Comparison of ENCODE assay signal across 10 cellular contexts in the genomic region with DNA sequence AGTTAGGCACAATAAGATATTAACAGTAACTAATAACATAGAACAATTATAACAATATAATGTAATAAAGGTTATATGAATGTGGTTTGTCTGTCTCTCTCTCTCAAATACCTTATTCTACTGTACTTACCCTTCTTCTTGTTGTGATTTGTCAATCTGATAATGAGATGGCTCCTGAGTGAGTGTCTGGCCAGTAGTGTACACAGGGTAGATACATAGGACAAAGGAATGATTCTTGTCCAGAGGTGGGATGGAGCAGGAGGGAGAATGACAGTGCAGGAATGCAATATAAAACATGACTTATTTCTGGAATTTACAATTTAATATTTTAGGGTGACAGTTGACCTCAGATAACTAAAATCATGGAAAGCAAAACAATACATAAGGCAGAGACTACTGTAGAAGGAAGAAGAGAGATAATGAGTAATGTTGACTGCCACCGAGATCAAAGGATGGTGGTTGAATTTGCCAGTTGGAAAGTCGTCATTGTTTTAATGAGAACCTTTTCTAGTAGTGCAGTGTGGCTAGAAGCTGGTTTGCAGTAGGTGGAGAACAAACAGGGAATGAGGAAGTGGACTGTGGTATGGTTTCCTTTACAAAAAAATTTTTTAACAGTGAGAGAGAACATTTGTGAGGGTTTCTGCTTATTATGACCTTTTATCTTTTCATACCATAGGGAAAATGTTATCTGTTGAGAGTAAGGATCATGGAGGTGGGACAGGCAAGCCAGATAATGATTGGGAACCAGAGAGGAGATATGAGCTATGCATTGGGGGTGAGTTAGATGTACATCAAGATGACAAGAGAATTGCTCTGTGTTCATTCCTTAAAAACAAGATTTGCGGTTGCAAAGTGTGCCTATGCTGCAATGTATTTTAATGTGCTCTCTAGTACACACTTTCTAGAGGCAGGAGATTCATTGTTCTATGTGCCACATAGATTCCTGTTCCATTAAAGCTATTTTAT.
DNase-seq lines count a peak whose midpoint lies in the region; ATAC-seq and TF ChIP-seq lines count a peak whose summit lies in the region.
"Had no signal": no experiment of that assay in that cellular context is flagged by ENCODE, and none has a peak within 500 bp of the region (broad histone marks: within the 10 kb centered on the region; RNA-seq: fewer than 3 reads in every experiment).

No MANE protein-coding gene starts in this region.

- 63% methylated on average over 3 of the region's 3 CpGs for WGBS in smooth muscle cell (ENCODE audit: low lambda C conversion rate)
- WGBS in aorta, 2 donors, result 66 to 68% methylated on average over 3 of the region's 3 CpGs

- no peaks in the 10 kb centered on the region for H4K20me1 ChIP-seq in smooth muscle cell (ENCODE audit: low read depth)

- peak; percentile 6 for DNase-seq in activated T-cell treated with anti-CD3 and anti-CD28 coated beads for 24 hours (ENCODE audit: low read depth)
- no peak for DNase-seq in activated T-cell treated with anti-CD3 and anti-CD28 coated beads, Interleukin-2, amount 50 U/mL, for 48 hours
- DNase-seq in activated CD8-positive, alpha-beta T cell treated with anti-CD3 and anti-CD28 coated beads, Interleukin-2, amount 10 ng/mL, durations not matched to agents 7 days and 5 days, result peak; percentile 58
- no peak for DNase-seq in smooth muscle cell (lab: John Stamatoyannopoulos, UW; ENCODE audit: unreplicated experiment)
- DNase-seq in hippocampal formation (lab: John Stamatoyannopoulos, UW), result no peak
- no peak for DNase-seq in GM20000 (ENCODE audit: low spot score)
- DNase-seq in aorta, result no peak
- DNase-seq: SJCRH30 had no signal

- H3K36me3 Mint-ChIP-seq in activated CD8-positive, alpha-beta T cell treated with anti-CD3 and anti-CD28 coated beads, Interleukin-2, amount 10 ng/mL, durations not matched to agents 7 days and 5 days (ENCODE audit: low read depth), result no peaks in the 10 kb centered on the region
- H3K36me3 Mint-ChIP-seq: neural progenitor cell had no signal

- H3K27ac ChIP-seq in smooth muscle cell (ENCODE audit: low read depth) (peak overlapping the region; percentile 48), aorta (ENCODE audit: low read depth in 1 of 2, low read length in 2 of 2) (no peak overlapping the region)
- H3K27ac ChIP-seq: neural progenitor cell, SJCRH30 had no signal

- no peak overlapping the region for H2AFZ ChIP-seq in smooth muscle cell (ENCODE audit: low read depth)
- H2AFZ ChIP-seq: neural progenitor cell had no signal

- intact Hi-C loops in aorta (cut with DNase I), result no loop called here

- H3K27me3 ChIP-seq in smooth muscle cell (ENCODE audit: low read depth), result no peaks in the 10 kb centered on the region
- no peaks in the 10 kb centered on the region for H3K27me3 ChIP-seq in aorta (ENCODE audit: control insufficient read depth in 1 of 2, insufficient read depth in 2 of 2, low read length in 1 of 2)
- H3K27me3 ChIP-seq: neural progenitor cell, SJCRH30 had no signal

- no peak for TF ChIP-seq CTCF in smooth muscle cell (IDR thresholded peaks at IDR 0.05; ENCODE audit: borderline replicate concordance, insufficient read depth, poor library complexity, severe bottlenecking)
- TF ChIP-seq CTCF in GM20000 (IDR thresholded peaks at IDR 0.05; ENCODE audit: extremely low read depth, missing control alignments), result no peak

- H3K4me2 ChIP-seq in smooth muscle cell, result no peak overlapping the region
- H3K4me2 ChIP-seq: neural progenitor cell had no signal

- peaks cover 6% of the 10 kb centered on the region for H3K9me3 Mint-ChIP-seq in activated CD8-positive, alpha-beta T cell treated with anti-CD3 and anti-CD28 coated beads, Interleukin-2, amount 10 ng/mL, durations not matched to agents 7 days and 5 days (ENCODE audit: insufficient read depth)
- H3K9me3 Mint-ChIP-seq: neural progenitor cell had no signal

- H3K36me3 ChIP-seq in smooth muscle cell (ENCODE audit: low read depth) (no peaks in the 10 kb centered on the region), aorta (ENCODE audit: control insufficient read depth in 1 of 2, insufficient read depth in 2 of 2, low read length in 1 of 2) (no peaks in the 10 kb centered on the region)
- H3K36me3 ChIP-seq: neural progenitor cell, SJCRH30 had no signal

- POLR2A ChIA-PET in activated CD8-positive, alpha-beta T cell treated with anti-CD3 and anti-CD28 coated beads, Interleukin-2, amount 10 ng/mL, durations not matched to agents 7 days and 5 days (lab: Charles Lee), result interaction anchor here (0.6 to 1.0 kb wide), 3 partner anchors 306 to 458 kb away, joined by 3 read pairs; a partner anchor contains a TSS

- ATAC-seq in HG03442 (IDR thresholded peaks at IDR 0.05; ENCODE audit: unreplicated experiment), result peak; percentile 59
- ATAC-seq in activated CD8-positive, alpha-beta T cell treated with anti-CD3 and anti-CD28 coated beads, Interleukin-2, amount 10 ng/mL, durations not matched to agents 7 days and 5 days, result peak; percentile 84
- no peak for ATAC-seq in aorta (ENCODE audit: low FRiP score)

- peak overlapping the region; percentile 4 for H3K9ac ChIP-seq in smooth muscle cell (ENCODE audit: low read depth)
- H3K9ac ChIP-seq: neural progenitor cell had no signal

- H3K4me1 Mint-ChIP-seq in activated CD8-positive, alpha-beta T cell treated with anti-CD3 and anti-CD28 coated beads, Interleukin-2, amount 10 ng/mL, durations not matched to agents 7 days and 5 days (ENCODE audit: low read depth), result peaks cover 25% of the 10 kb centered on the region

- CTCF ChIA-PET in activated CD8-positive, alpha-beta T cell treated with anti-CD3 and anti-CD28 coated beads, Interleukin-2, amount 10 ng/mL, durations not matched to agents 7 days and 5 days (lab: Charles Lee), result interaction anchor here (1.2 to 1.4 kb wide), 2 partner anchors 109 to 458 kb away, joined by 5 read pairs; a partner anchor contains a TSS

- no peaks in the 10 kb centered on the region for H3F3A ChIP-seq in smooth muscle cell (ENCODE audit: low read depth)

- H3K4me3 ChIP-seq in smooth muscle cell, result no peak overlapping the region
- no peak overlapping the region for H3K4me3 ChIP-seq in aorta (ENCODE audit: low read length in 2 of 2)
- H3K4me3 ChIP-seq: neural progenitor cell, SJCRH30 had no signal

- H3K4me1 ChIP-seq in smooth muscle cell (ENCODE audit: low read depth) (no peaks in the 10 kb centered on the region), aorta (ENCODE audit: control insufficient read depth in 1 of 2, insufficient read depth in 2 of 2, low read length in 2 of 2) (no peaks in the 10 kb centered on the region)
- H3K4me1 ChIP-seq: neural progenitor cell, SJCRH30 had no signal

- H3K4me3 Mint-ChIP-seq in activated CD8-positive, alpha-beta T cell treated with anti-CD3 and anti-CD28 coated beads, Interleukin-2, amount 10 ng/mL, durations not matched to agents 7 days and 5 days, result no peak overlapping the region
- H3K4me3 Mint-ChIP-seq: neural progenitor cell had no signal

- H3K9me3 ChIP-seq in smooth muscle cell (replicated peaks; ENCODE audit: low read depth) (no peaks in the 10 kb centered on the region), aorta (ENCODE audit: control insufficient read depth, low read length) (peaks cover 2% of the 10 kb centered on the region)
- H3K9me3 ChIP-seq: SJCRH30 had no signal

- H3K27ac Mint-ChIP-seq in activated CD8-positive, alpha-beta T cell treated with anti-CD3 and anti-CD28 coated beads, Interleukin-2, amount 10 ng/mL, durations not matched to agents 7 days and 5 days, result peak overlapping the region; percentile 65
- H3K27ac Mint-ChIP-seq: neural progenitor cell had no signal

- no peaks in the 10 kb centered on the region for H3K27me3 Mint-ChIP-seq in activated CD8-positive, alpha-beta T cell treated with anti-CD3 and anti-CD28 coated beads, Interleukin-2, amount 10 ng/mL, durations not matched to agents 7 days and 5 days (ENCODE audit: low read depth)

- H3K79me2 ChIP-seq in smooth muscle cell (ENCODE audit: low read depth), result no peaks in the 10 kb centered on the region

Comparison
In these comparisons a context has a peak if more than half of its experiments do, and no peak if none do; other contexts are left out.
1. DNase-seq: peak in activated T-cell treated with anti-CD3 and anti-CD28 coated beads for 24 hours (single experiment) and activated CD8-positive, alpha-beta T cell treated with anti-CD3 and anti-CD28 coated beads, Interleukin-2, amount 10 ng/mL, durations not matched to agents 7 days and 5 days (single experiment); none in activated T-cell treated with anti-CD3 and anti-CD28 coated beads, Interleukin-2, amount 50 U/mL, for 48 hours (0 of 2), smooth muscle cell (single experiment), hippocampal formation (0 of 2), GM20000 (single experiment) and aorta (0 of 2).